In the genomic region with DNA sequence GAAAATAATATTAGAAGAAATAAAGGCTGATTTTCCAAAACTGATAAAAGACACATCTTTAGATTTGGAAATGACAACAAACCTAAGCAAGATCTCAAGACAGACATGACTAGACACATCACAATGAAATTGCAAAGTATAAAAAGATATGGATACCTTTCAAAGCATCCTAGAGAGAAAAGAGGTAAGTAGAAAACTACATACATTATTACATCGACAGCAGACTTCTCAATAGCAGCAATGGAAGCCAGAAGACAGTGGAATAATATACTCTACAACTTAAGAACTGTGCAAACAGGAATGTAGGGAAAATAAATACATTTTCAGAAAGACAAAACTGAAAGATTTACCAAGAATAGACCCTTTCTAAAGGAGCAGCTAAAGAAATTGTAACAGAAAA, we compare ENCODE assay signal across 1 cellular context.
TF ChIP-seq lines count a peak whose summit lies in the region.

No MANE protein-coding gene starts in this region.

TF ChIP-seq in GM23338, 12 proteins besides CTCF, POLR2A, EP300 and RAD21:
- TF ChIP-seq, protein P1, sequence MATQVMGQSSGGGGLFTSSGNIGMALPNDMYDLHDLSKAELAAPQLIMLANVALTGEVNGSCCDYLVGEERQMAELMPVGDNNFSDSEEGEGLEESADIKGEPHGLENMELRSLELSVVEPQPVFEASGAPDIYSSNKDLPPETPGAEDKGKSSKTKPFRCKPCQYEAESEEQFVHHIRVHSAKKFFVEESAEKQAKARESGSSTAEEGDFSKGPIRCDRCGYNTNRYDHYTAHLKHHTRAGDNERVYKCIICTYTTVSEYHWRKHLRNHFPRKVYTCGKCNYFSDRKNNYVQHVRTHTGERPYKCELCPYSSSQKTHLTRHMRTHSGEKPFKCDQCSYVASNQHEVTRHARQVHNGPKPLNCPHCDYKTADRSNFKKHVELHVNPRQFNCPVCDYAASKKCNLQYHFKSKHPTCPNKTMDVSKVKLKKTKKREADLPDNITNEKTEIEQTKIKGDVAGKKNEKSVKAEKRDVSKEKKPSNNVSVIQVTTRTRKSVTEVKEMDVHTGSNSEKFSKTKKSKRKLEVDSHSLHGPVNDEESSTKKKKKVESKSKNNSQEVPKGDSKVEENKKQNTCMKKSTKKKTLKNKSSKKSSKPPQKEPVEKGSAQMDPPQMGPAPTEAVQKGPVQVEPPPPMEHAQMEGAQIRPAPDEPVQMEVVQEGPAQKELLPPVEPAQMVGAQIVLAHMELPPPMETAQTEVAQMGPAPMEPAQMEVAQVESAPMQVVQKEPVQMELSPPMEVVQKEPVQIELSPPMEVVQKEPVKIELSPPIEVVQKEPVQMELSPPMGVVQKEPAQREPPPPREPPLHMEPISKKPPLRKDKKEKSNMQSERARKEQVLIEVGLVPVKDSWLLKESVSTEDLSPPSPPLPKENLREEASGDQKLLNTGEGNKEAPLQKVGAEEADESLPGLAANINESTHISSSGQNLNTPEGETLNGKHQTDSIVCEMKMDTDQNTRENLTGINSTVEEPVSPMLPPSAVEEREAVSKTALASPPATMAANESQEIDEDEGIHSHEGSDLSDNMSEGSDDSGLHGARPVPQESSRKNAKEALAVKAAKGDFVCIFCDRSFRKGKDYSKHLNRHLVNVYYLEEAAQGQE (IDR thresholded peaks at IDR 0.05; ENCODE audit: unreplicated experiment), result no peak
- TF ChIP-seq JUNB (IDR thresholded peaks at IDR 0.05; ENCODE audit: unreplicated experiment) (no peak), STAT1 (IDR thresholded peaks at IDR 0.05; ENCODE audit: unreplicated experiment) (no peak), ZNF114 (CRISPR knock-in tag; IDR thresholded peaks at IDR 0.05) (no peak), EZH2phosphoT487 (IDR thresholded peaks at IDR 0.05; ENCODE audit: unreplicated experiment) (no peak), CREB1 (CRISPR knock-in tag; IDR thresholded peaks at IDR 0.05; ENCODE audit: low read depth) (no peak), POLR2AphosphoS5 (IDR thresholded peaks at IDR 0.05; ENCODE audit: low read depth) (no peak), ZNF331 (CRISPR knock-in tag; IDR thresholded peaks at IDR 0.05; ENCODE audit: low read depth) (no peak), EZH2 (IDR thresholded peaks at IDR 0.05; ENCODE audit: low read depth, unreplicated experiment) (no peak)
- TF ChIP-seq, protein P2, sequence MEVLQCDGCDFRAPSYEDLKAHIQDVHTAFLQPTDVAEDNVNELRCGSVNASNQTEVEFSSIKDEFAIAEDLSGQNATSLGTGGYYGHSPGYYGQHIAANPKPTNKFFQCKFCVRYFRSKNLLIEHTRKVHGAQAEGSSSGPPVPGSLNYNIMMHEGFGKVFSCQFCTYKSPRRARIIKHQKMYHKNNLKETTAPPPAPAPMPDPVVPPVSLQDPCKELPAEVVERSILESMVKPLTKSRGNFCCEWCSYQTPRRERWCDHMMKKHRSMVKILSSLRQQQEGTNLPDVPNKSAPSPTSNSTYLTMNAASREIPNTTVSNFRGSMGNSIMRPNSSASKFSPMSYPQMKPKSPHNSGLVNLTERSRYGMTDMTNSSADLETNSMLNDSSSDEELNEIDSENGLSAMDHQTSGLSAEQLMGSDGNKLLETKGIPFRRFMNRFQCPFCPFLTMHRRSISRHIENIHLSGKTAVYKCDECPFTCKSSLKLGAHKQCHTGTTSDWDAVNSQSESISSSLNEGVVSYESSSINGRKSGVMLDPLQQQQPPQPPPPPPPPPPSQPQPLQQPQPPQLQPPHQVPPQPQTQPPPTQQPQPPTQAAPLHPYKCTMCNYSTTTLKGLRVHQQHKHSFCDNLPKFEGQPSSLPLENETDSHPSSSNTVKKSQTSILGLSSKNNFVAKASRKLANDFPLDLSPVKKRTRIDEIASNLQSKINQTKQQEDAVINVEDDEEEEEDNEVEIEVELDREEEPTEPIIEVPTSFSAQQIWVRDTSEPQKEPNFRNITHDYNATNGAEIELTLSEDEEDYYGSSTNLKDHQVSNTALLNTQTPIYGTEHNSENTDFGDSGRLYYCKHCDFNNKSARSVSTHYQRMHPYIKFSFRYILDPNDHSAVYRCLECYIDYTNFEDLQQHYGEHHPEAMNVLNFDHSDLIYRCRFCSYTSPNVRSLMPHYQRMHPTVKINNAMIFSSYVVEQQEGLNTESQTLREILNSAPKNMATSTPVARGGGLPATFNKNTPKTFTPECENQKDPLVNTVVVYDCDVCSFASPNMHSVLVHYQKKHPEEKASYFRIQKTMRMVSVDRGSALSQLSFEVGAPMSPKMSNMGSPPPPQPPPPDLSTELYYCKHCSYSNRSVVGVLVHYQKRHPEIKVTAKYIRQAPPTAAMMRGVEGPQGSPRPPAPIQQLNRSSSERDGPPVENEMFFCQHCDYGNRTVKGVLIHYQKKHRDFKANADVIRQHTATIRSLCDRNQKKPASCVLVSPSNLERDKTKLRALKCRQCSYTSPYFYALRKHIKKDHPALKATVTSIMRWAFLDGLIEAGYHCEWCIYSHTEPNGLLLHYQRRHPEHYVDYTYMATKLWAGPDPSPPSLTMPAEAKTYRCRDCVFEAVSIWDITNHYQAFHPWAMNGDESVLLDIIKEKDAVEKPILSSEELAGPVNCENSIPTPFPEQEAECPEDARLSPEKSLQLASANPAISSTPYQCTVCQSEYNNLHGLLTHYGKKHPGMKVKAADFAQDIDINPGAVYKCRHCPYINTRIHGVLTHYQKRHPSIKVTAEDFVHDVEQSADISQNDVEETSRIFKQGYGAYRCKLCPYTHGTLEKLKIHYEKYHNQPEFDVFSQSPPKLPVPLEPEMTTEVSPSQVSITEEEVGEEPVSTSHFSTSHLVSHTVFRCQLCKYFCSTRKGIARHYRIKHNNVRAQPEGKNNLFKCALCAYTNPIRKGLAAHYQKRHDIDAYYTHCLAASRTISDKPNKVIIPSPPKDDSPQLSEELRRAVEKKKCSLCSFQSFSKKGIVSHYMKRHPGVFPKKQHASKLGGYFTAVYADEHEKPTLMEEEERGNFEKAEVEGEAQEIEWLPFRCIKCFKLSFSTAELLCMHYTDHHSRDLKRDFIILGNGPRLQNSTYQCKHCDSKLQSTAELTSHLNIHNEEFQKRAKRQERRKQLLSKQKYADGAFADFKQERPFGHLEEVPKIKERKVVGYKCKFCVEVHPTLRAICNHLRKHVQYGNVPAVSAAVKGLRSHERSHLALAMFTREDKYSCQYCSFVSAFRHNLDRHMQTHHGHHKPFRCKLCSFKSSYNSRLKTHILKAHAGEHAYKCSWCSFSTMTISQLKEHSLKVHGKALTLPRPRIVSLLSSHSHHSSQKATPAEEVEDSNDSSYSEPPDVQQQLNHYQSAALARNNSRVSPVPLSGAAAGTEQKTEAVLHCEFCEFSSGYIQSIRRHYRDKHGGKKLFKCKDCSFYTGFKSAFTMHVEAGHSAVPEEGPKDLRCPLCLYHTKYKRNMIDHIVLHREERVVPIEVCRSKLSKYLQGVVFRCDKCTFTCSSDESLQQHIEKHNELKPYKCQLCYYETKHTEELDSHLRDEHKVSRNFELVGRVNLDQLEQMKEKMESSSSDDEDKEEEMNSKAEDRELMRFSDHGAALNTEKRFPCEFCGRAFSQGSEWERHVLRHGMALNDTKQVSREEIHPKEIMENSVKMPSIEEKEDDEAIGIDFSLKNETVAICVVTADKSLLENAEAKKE (CRISPR knock-in tag; IDR thresholded peaks at IDR 0.05), result no peak
- TF ChIP-seq, protein P3, sequence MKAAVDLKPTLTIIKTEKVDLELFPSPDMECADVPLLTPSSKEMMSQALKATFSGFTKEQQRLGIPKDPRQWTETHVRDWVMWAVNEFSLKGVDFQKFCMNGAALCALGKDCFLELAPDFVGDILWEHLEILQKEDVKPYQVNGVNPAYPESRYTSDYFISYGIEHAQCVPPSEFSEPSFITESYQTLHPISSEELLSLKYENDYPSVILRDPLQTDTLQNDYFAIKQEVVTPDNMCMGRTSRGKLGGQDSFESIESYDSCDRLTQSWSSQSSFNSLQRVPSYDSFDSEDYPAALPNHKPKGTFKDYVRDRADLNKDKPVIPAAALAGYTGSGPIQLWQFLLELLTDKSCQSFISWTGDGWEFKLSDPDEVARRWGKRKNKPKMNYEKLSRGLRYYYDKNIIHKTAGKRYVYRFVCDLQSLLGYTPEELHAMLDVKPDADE (IDR thresholded peaks at IDR 0.05), result no peak
